ENCODE assay signal across 2 cellular contexts in the genomic region with DNA sequence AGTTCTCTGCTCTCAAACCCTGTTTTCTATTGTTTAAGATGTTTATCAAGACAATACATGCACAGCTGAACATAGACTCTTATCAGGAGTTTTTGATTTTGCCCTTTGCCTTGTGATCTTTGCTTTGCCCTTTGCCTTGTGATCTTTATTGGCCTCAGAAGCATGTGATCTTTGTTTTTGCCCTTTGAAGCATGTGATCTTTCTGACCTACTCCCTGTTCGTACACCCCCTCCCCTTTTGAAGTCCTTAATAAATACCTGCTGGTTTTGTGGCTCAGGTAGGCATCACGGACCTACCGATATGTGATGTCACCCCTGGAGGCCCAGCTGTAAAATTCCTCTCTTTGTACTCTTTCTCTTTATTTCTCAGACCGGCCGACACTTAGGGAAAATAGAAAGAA. TPM values are rescaled to one million over a fixed set of nuclear protein-coding genes. Genes with fewer than 3 reads are reported as not detected.
"Had no signal": no experiment of that assay in that cellular context is flagged by ENCODE, and none has a peak within 500 bp of the region (broad histone marks: within the 10 kb centered on the region; RNA-seq: fewer than 3 reads in every experiment).

No MANE protein-coding gene starts in this region.

RNA-seq across cellular contexts. Expression of a gene that starts 44.3 kb away (rescaled TPM):
- total RNA-seq: GM23248, H1 had no signal
- polyA plus RNA-seq: GM23248 had no signal
